ENCODE assay signal across 11 cellular contexts in genomic region chr3:46109635-46110005, GRCh38.
DNase-seq lines count a peak whose midpoint lies in the region; ATAC-seq, FAIRE-seq and TF ChIP-seq lines count a peak whose summit lies in the region.
"Had no signal": no experiment of that assay in that cellular context is flagged by ENCODE, and none has a peak within 500 bp of the region (broad histone marks: within the 10 kb centered on the region; RNA-seq: fewer than 3 reads in every experiment).

No MANE protein-coding gene starts in this region.

- peak overlapping the region; percentile 29 for H3K27ac ChIP-seq in CD4-positive, CD25-positive, alpha-beta regulatory T cell (ENCODE audit: insufficient read depth, low read length, poor library complexity, severe bottlenecking)
- H3K27ac ChIP-seq: vagina had no signal

- no peak overlapping the region for H3K4me3 ChIP-seq in CD4-positive, CD25-positive, alpha-beta regulatory T cell (ENCODE audit: low read depth, low read length)
- H3K4me3 ChIP-seq: right lobe of liver, vagina had no signal

- H3K4me3 Mint-ChIP-seq in CD4-positive, CD25-positive, alpha-beta regulatory T cell, result no peak overlapping the region
- H3K4me3 Mint-ChIP-seq in activated T-helper 17 cell treated with anti-CD3 and anti-CD28 coated beads, Interleukin-2, amount 50 U/mL, for 72 hours, result peak overlapping the region; percentile 19
- peak overlapping the region; percentile 79 for H3K4me3 Mint-ChIP-seq in natural killer cell
- H3K4me3 Mint-ChIP-seq in stimulated activated naive B cell treated with anti-CD40 and anti-IgM and Interleukin-4, amounts not matched to agents 10 μg/mL and 1 μg/mL and 100 μg/mL, for 72 hours, result no peak overlapping the region
- no peak overlapping the region for H3K4me3 Mint-ChIP-seq in activated T-helper 2 cell treated with anti-CD3 and anti-CD28 coated beads, Interferon-gamma antibody, Interleukin-2, Interleukin-4, amounts not matched to agents 10 μg/mL and 5 μg/mL and 100 μg/mL, durations not matched to agents 14 hours and 24 hours and 36 hours (ENCODE audit: low read depth)

- no peak for DNase-seq in CD4-positive, CD25-positive, alpha-beta regulatory T cell
- DNase-seq in GM19239 (ENCODE audit: insufficient read length, low spot score), result no peak
- no peak for DNase-seq in natural killer cell
- no peak for DNase-seq in stimulated activated naive B cell treated with anti-CD40 and anti-IgM and Interleukin-4, amounts not matched to agents 10 μg/mL and 1 μg/mL and 100 μg/mL, for 72 hours
- no peak for DNase-seq in 8988T
- DNase-seq in activated T-helper 2 cell treated with anti-CD3 and anti-CD28 coated beads, Interferon-gamma antibody, Interleukin-2, Interleukin-4, amounts not matched to agents 10 μg/mL and 5 μg/mL and 100 μg/mL, durations not matched to agents 14 hours and 24 hours and 36 hours (ENCODE audit: low spot score), result no peak
- DNase-seq: NCI-H1436 treated with DMSO at 0.1 percent for 48 hours, right lobe of liver had no signal

- H3K9me3 Mint-ChIP-seq in CD4-positive, CD25-positive, alpha-beta regulatory T cell, result no peaks in the 10 kb centered on the region
- H3K9me3 Mint-ChIP-seq in activated T-helper 17 cell treated with anti-CD3 and anti-CD28 coated beads, Interleukin-2, amount 50 U/mL, for 72 hours, result peaks cover 4% of the 10 kb centered on the region
- peaks cover 0 to 4% of the 10 kb centered on the region in 2 donors for H3K9me3 Mint-ChIP-seq in natural killer cell
- H3K9me3 Mint-ChIP-seq in stimulated activated naive B cell treated with anti-CD40 and anti-IgM and Interleukin-4, amounts not matched to agents 10 μg/mL and 1 μg/mL and 100 μg/mL, for 72 hours, result peaks cover 0 to 1% of the 10 kb centered on the region in 2 donors
- H3K9me3 Mint-ChIP-seq in activated T-helper 2 cell treated with anti-CD3 and anti-CD28 coated beads, Interferon-gamma antibody, Interleukin-2, Interleukin-4, amounts not matched to agents 10 μg/mL and 5 μg/mL and 100 μg/mL, durations not matched to agents 14 hours and 24 hours and 36 hours, result peaks cover 4% of the 10 kb centered on the region

- peak overlapping the region in 2 of 3 donors; percentile 53 to 55 for H3K27ac Mint-ChIP-seq in CD4-positive, CD25-positive, alpha-beta regulatory T cell
- peak overlapping the region; percentile 61 for H3K27ac Mint-ChIP-seq in activated T-helper 17 cell treated with anti-CD3 and anti-CD28 coated beads, Interleukin-2, amount 50 U/mL, for 72 hours
- H3K27ac Mint-ChIP-seq in natural killer cell, result peak overlapping the region; percentile 97 to 99
- no peak overlapping the region for H3K27ac Mint-ChIP-seq in stimulated activated naive B cell treated with anti-CD40 and anti-IgM and Interleukin-4, amounts not matched to agents 10 μg/mL and 1 μg/mL and 100 μg/mL, for 72 hours
- no peak overlapping the region for H3K27ac Mint-ChIP-seq in activated T-helper 2 cell treated with anti-CD3 and anti-CD28 coated beads, Interferon-gamma antibody, Interleukin-2, Interleukin-4, amounts not matched to agents 10 μg/mL and 5 μg/mL and 100 μg/mL, durations not matched to agents 14 hours and 24 hours and 36 hours

- ATAC-seq in CD4-positive, CD25-positive, alpha-beta regulatory T cell (ENCODE audit: low read depth in 2 of 2), result no peak
- no peak for ATAC-seq in activated T-helper 17 cell treated with anti-CD3 and anti-CD28 coated beads, Interleukin-2, amount 50 U/mL, for 72 hours (replicated peaks)
- ATAC-seq in natural killer cell, result peak; percentile 11 to 29 (median 26)
- ATAC-seq in stimulated activated naive B cell treated with anti-CD40 and anti-IgM and Interleukin-4, amounts not matched to agents 10 μg/mL and 1 μg/mL and 100 μg/mL, for 72 hours (replicated peaks), result no peak

- no peak for TF ChIP-seq CTCF in natural killer cell (IDR thresholded peaks at IDR 0.05)

- H3K36me3 Mint-ChIP-seq in CD4-positive, CD25-positive, alpha-beta regulatory T cell, result no peaks in the 10 kb centered on the region
- no peaks in the 10 kb centered on the region for H3K36me3 Mint-ChIP-seq in activated T-helper 17 cell treated with anti-CD3 and anti-CD28 coated beads, Interleukin-2, amount 50 U/mL, for 72 hours (ENCODE audit: low read depth)
- no peaks in the 10 kb centered on the region for H3K36me3 Mint-ChIP-seq in natural killer cell
- no peaks in the 10 kb centered on the region for H3K36me3 Mint-ChIP-seq in stimulated activated naive B cell treated with anti-CD40 and anti-IgM and Interleukin-4, amounts not matched to agents 10 μg/mL and 1 μg/mL and 100 μg/mL, for 72 hours
- H3K36me3 Mint-ChIP-seq in activated T-helper 2 cell treated with anti-CD3 and anti-CD28 coated beads, Interferon-gamma antibody, Interleukin-2, Interleukin-4, amounts not matched to agents 10 μg/mL and 5 μg/mL and 100 μg/mL, durations not matched to agents 14 hours and 24 hours and 36 hours (ENCODE audit: low read depth), result peaks cover 4% of the 10 kb centered on the region

- peaks cover 10% of the 10 kb centered on the region for H3K4me1 ChIP-seq in CD4-positive, CD25-positive, alpha-beta regulatory T cell (ENCODE audit: control insufficient read depth, insufficient read depth, low read length, poor library complexity, severe bottlenecking)
- H3K4me1 ChIP-seq: BE2C had no signal

- no peaks in the 10 kb centered on the region for H3K9me3 ChIP-seq in CD4-positive, CD25-positive, alpha-beta regulatory T cell (ENCODE audit: control insufficient read depth in 2 of 2, low read length in 2 of 2)
- H3K9me3 ChIP-seq: BE2C, right lobe of liver, vagina had no signal

- no peaks in the 10 kb centered on the region for H3K27me3 ChIP-seq in CD4-positive, CD25-positive, alpha-beta regulatory T cell (ENCODE audit: control insufficient read depth, insufficient read depth, low read length)
- H3K27me3 ChIP-seq: BE2C, right lobe of liver, vagina had no signal

- H3K36me3 ChIP-seq in CD4-positive, CD25-positive, alpha-beta regulatory T cell (ENCODE audit: control insufficient read depth, insufficient read depth, low read length), result no peaks in the 10 kb centered on the region
- H3K36me3 ChIP-seq: BE2C, right lobe of liver, vagina had no signal

- peak; percentile 4 for FAIRE-seq in GM19239 (lab: Jason Lieb, UNC)

- peaks cover 9 to 23% (median 15%) of the 10 kb centered on the region in 4 donors for H3K4me1 Mint-ChIP-seq in CD4-positive, CD25-positive, alpha-beta regulatory T cell
- H3K4me1 Mint-ChIP-seq in activated T-helper 17 cell treated with anti-CD3 and anti-CD28 coated beads, Interleukin-2, amount 50 U/mL, for 72 hours, result peaks cover 7% of the 10 kb centered on the region
- peaks cover 76 to 79% of the 10 kb centered on the region in 2 donors for H3K4me1 Mint-ChIP-seq in natural killer cell
- peaks cover 19 to 35% of the 10 kb centered on the region in 2 donors for H3K4me1 Mint-ChIP-seq in stimulated activated naive B cell treated with anti-CD40 and anti-IgM and Interleukin-4, amounts not matched to agents 10 μg/mL and 1 μg/mL and 100 μg/mL, for 72 hours
- peaks cover 35% of the 10 kb centered on the region for H3K4me1 Mint-ChIP-seq in activated T-helper 2 cell treated with anti-CD3 and anti-CD28 coated beads, Interferon-gamma antibody, Interleukin-2, Interleukin-4, amounts not matched to agents 10 μg/mL and 5 μg/mL and 100 μg/mL, durations not matched to agents 14 hours and 24 hours and 36 hours (ENCODE audit: low read depth)

- no peaks in the 10 kb centered on the region for H3K27me3 Mint-ChIP-seq in CD4-positive, CD25-positive, alpha-beta regulatory T cell
- H3K27me3 Mint-ChIP-seq in activated T-helper 17 cell treated with anti-CD3 and anti-CD28 coated beads, Interleukin-2, amount 50 U/mL, for 72 hours, result no peaks in the 10 kb centered on the region
- no peaks in the 10 kb centered on the region for H3K27me3 Mint-ChIP-seq in natural killer cell (ENCODE audit: low read depth in 2 of 2)
- H3K27me3 Mint-ChIP-seq in stimulated activated naive B cell treated with anti-CD40 and anti-IgM and Interleukin-4, amounts not matched to agents 10 μg/mL and 1 μg/mL and 100 μg/mL, for 72 hours, result peaks cover 0 to 9% of the 10 kb centered on the region in 2 donors
- H3K27me3 Mint-ChIP-seq in activated T-helper 2 cell treated with anti-CD3 and anti-CD28 coated beads, Interferon-gamma antibody, Interleukin-2, Interleukin-4, amounts not matched to agents 10 μg/mL and 5 μg/mL and 100 μg/mL, durations not matched to agents 14 hours and 24 hours and 36 hours (ENCODE audit: low read depth), result peaks cover 48% of the 10 kb centered on the region

- intact Hi-C loops in natural killer cell (cut with micrococcal nuclease), result no loop called here
- intact Hi-C loops in activated T-helper 2 cell treated with anti-CD3 and anti-CD28 coated beads, Interferon-gamma antibody, Interleukin-2, Interleukin-4, amounts not matched to agents 10 μg/mL and 5 μg/mL and 100 μg/mL, durations not matched to agents 14 hours and 24 hours and 36 hours (cut with micrococcal nuclease), result no loop called here

Comparison
In these comparisons a context has a peak if more than half of its experiments do, and no peak if none do; other contexts are left out.
1. ATAC-seq: peak in natural killer cell (3 of 3); none in CD4-positive, CD25-positive, alpha-beta regulatory T cell (0 of 2), activated T-helper 17 cell treated with anti-CD3 and anti-CD28 coated beads, Interleukin-2, amount 50 U/mL, for 72 hours (single experiment) and stimulated activated naive B cell treated with anti-CD40 and anti-IgM and Interleukin-4, amounts not matched to agents 10 μg/mL and 1 μg/mL and 100 μg/mL, for 72 hours (0 of 2).
2. H3K27ac Mint-ChIP-seq: peak in CD4-positive, CD25-positive, alpha-beta regulatory T cell (2 of 3), activated T-helper 17 cell treated with anti-CD3 and anti-CD28 coated beads, Interleukin-2, amount 50 U/mL, for 72 hours (single experiment) and natural killer cell (2 of 2); none in stimulated activated naive B cell treated with anti-CD40 and anti-IgM and Interleukin-4, amounts not matched to agents 10 μg/mL and 1 μg/mL and 100 μg/mL, for 72 hours (single experiment) and activated T-helper 2 cell treated with anti-CD3 and anti-CD28 coated beads, Interferon-gamma antibody, Interleukin-2, Interleukin-4, amounts not matched to agents 10 μg/mL and 5 μg/mL and 100 μg/mL, durations not matched to agents 14 hours and 24 hours and 36 hours (single experiment).
3. H3K4me3 Mint-ChIP-seq: peak in activated T-helper 17 cell treated with anti-CD3 and anti-CD28 coated beads, Interleukin-2, amount 50 U/mL, for 72 hours (single experiment) and natural killer cell (single experiment); none in CD4-positive, CD25-positive, alpha-beta regulatory T cell (0 of 4), stimulated activated naive B cell treated with anti-CD40 and anti-IgM and Interleukin-4, amounts not matched to agents 10 μg/mL and 1 μg/mL and 100 μg/mL, for 72 hours (0 of 2) and activated T-helper 2 cell treated with anti-CD3 and anti-CD28 coated beads, Interferon-gamma antibody, Interleukin-2, Interleukin-4, amounts not matched to agents 10 μg/mL and 5 μg/mL and 100 μg/mL, durations not matched to agents 14 hours and 24 hours and 36 hours (single experiment).